ENCODE assay signal across 1 cellular context in genomic region chr17:78082355-78082872, GRCh38. TPM values are rescaled to one million over a fixed set of nuclear protein-coding genes. Genes with fewer than 3 reads are reported as not detected.
"Had no signal": no experiment of that assay in that cellular context is flagged by ENCODE, and none has a peak within 500 bp of the region (broad histone marks: within the 10 kb centered on the region; RNA-seq: fewer than 3 reads in every experiment).

No MANE protein-coding gene starts in this region.

RNA-seq across cellular contexts. Expression of gene TMC8, which starts 48.2 kb away (rescaled TPM):
- total RNA-seq: bronchial epithelial cell had no signal
